In the genomic region with DNA sequence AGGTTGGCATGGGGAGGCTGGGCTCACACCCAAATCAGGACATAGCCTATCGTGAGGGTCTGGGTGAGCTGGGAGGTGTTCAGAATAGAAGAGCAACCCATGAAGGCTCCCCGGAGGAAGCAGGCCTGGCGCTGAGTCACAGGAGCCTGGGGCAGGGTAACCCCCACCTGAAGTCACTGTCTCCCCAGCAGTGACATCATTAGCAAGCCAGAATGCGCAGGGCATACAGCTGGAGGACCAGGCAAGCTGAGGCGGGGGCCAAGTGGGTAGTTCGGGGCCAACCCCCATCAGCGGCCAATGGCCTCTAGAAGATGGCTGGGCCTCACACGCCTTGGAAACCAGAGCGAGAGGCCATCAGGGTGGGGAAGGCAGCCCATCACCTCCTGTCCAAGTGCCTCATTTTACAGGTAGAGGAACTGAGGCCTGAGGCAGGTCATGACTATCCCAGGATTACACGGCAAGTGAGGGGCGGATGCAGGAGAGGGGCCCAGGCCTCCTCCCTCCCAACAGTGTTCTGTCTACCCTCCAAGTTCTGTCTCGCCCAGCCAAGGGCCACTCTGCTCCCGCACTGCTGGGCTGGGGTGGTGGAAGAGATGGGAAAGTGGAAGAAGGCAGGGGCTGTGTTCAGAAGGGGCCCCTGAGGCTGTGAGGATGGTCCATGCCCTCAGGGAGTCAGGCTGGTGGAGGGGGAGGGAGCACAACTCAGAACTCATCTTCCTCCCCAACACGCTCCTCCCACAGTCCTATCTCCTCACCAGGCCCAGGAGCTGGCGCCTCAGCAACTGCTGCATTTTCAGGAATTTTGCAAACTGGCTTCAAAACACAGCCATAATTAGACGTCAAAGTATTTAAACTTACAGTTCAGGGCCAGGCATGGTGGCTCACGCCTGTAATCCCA, we compare ENCODE assay signal across 23 cellular contexts. TPM values are rescaled to one million over a fixed set of nuclear protein-coding genes. Genes with fewer than 3 reads are reported as not detected.
"Had no signal": no experiment of that assay in that cellular context is flagged by ENCODE, and none has a peak within 500 bp of the region (broad histone marks: within the 10 kb centered on the region; RNA-seq: fewer than 3 reads in every experiment).

No MANE protein-coding gene starts in this region.

- H3K9me3 Mint-ChIP-seq: activated CD4-positive, alpha-beta T cell treated with anti-CD3 and anti-CD28 coated beads, Interleukin-2, amount 10 ng/mL, durations not matched to agents 24 days and 14 days; activated naive CD8-positive, alpha-beta T cell treated with anti-CD3 and anti-CD28 coated beads for 36 hours; activated T-cell treated with anti-CD3 and anti-CD28 coated beads, Interleukin-2, amount 50 U/mL, for 72 hours; naive thymus-derived CD4-positive, alpha-beta T cell; stimulated activated naive CD8-positive, alpha-beta T cell treated with anti-CD3 and anti-CD28 coated beads, Interleukin-15, amount 100 ng/mL, for 72 hours had no signal

- H3K4me3 Mint-ChIP-seq: activated CD4-positive, alpha-beta T cell treated with anti-CD3 and anti-CD28 coated beads, Interleukin-2, amount 10 ng/mL, durations not matched to agents 24 days and 14 days; activated CD8-positive, alpha-beta T cell treated with anti-CD3 and anti-CD28 coated beads, Interleukin-2, amount 10 ng/mL, durations not matched to agents 7 days and 5 days; activated naive CD8-positive, alpha-beta T cell treated with anti-CD3 and anti-CD28 coated beads for 36 hours; activated T-cell treated with anti-CD3 and anti-CD28 coated beads, Interleukin-2, amount 50 U/mL, for 72 hours; naive thymus-derived CD4-positive, alpha-beta T cell; stimulated activated naive CD8-positive, alpha-beta T cell treated with anti-CD3 and anti-CD28 coated beads, Interleukin-15, amount 100 ng/mL, for 72 hours had no signal

- H3K27me3 ChIP-seq: body of pancreas had no signal

- DNase-seq: activated CD4-positive, alpha-beta T cell treated with anti-CD3 and anti-CD28 coated beads, Interleukin-2, amount 10 ng/mL, durations not matched to agents 24 days and 14 days; activated CD4-positive, CD25-positive, alpha-beta regulatory T cell; activated CD8-positive, alpha-beta memory T cell treated with anti-CD3 and anti-CD28 coated beads, Interleukin-2, amount 50 U/mL, for 48 hours; activated CD8-positive, alpha-beta T cell treated with anti-CD3 and anti-CD28 coated beads, Interleukin-2, amount 10 ng/mL, durations not matched to agents 7 days and 5 days; activated gamma-delta T cell treated with Interleukin-2 at 50 U/mL for 16 hours; activated naive CD8-positive, alpha-beta T cell treated with anti-CD3 and anti-CD28 coated beads for 36 hours; activated T-cell treated with anti-CD3 and anti-CD28 coated beads, Interleukin-2, amount 50 U/mL, for 72 hours; amygdala; central memory CD4-positive, alpha-beta T cell; effector CD4-positive, alpha-beta T cell; mucosa of descending colon; naive thymus-derived CD4-positive, alpha-beta T cell; small intestine; stimulated activated CD4-positive, alpha-beta T cell treated with anti-CD3 and anti-CD28 coated beads, Interleukin-4, amount 100 ng/mL, for 4 hours; stimulated activated naive CD8-positive, alpha-beta T cell treated with anti-CD3 and anti-CD28 coated beads, Interleukin-15, amount 100 ng/mL, for 72 hours; T-helper 2 cell had no signal

- H3K27ac Mint-ChIP-seq: activated CD4-positive, alpha-beta T cell treated with anti-CD3 and anti-CD28 coated beads, Interleukin-2, amount 10 ng/mL, durations not matched to agents 24 days and 14 days; activated CD8-positive, alpha-beta T cell treated with anti-CD3 and anti-CD28 coated beads, Interleukin-2, amount 10 ng/mL, durations not matched to agents 7 days and 5 days; activated naive CD8-positive, alpha-beta T cell treated with anti-CD3 and anti-CD28 coated beads for 36 hours; activated T-cell treated with anti-CD3 and anti-CD28 coated beads, Interleukin-2, amount 50 U/mL, for 72 hours; stimulated activated naive CD8-positive, alpha-beta T cell treated with anti-CD3 and anti-CD28 coated beads, Interleukin-15, amount 100 ng/mL, for 72 hours had no signal

- H3K36me3 ChIP-seq: esophagus muscularis mucosa, neutrophil had no signal

- FAIRE-seq: islet of Langerhans, small intestine, TTC549 had no signal

- H3K27ac ChIP-seq: body of pancreas, coronary artery, esophagus muscularis mucosa, neutrophil had no signal

- H3K36me3 Mint-ChIP-seq: activated naive CD8-positive, alpha-beta T cell treated with anti-CD3 and anti-CD28 coated beads for 36 hours; naive thymus-derived CD4-positive, alpha-beta T cell had no signal

- H3K4me3 ChIP-seq: body of pancreas, coronary artery, esophagus muscularis mucosa, lung, mucosa of descending colon had no signal

RNA-seq across cellular contexts. Expression of a gene that starts 55.0 kb away (rescaled TPM):
- total RNA-seq: activated CD4-positive, alpha-beta T cell treated with anti-CD3 and anti-CD28 coated beads, Interleukin-2, amount 10 ng/mL, durations not matched to agents 24 days and 14 days had no signal
